ENCODE assay signal across 35 cellular contexts in the genomic region with DNA sequence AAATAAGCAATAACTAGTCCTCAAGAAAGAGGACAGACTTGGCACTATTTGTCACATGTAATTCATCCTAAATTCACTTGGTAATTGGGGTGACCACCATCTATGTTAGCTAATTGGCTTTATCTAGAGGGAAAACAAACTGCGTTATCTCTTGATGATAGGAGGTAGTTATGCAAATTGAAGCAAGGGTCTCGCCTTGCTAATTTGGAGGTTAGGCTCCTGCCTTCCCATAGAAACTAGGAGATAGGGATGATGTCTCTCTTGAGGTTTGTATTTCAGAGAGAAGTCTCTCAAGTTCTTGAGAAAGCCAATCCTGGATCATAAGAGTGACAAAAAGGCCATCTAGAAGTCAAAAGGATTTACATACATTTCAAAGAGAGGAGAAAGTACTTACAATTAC.
"Had no signal": no experiment of that assay in that cellular context is flagged by ENCODE, and none has a peak within 500 bp of the region (broad histone marks: within the 10 kb centered on the region; RNA-seq: fewer than 3 reads in every experiment).

No MANE protein-coding gene starts in this region.

- H3K36me3 ChIP-seq: adrenal gland, brain microvascular endothelial cell, breast epithelium had no signal

- H3K4me1 ChIP-seq: adrenal gland, body of pancreas, breast epithelium had no signal

- H3K9me3 ChIP-seq: adrenal gland, body of pancreas, breast epithelium had no signal

- H3K27ac ChIP-seq: adrenal gland, body of pancreas, brain microvascular endothelial cell, breast epithelium, VCaP had no signal

- H3K27ac Mint-ChIP-seq: activated B cell treated with CpG ODN at 0.5 μM for 24 hours; activated CD4-positive, alpha-beta memory T cell treated with anti-CD3 and anti-CD28 coated beads for 36 hours; activated CD4-positive, alpha-beta T cell treated with anti-CD3 and anti-CD28 coated beads, Interleukin-2, amount 10 ng/mL, durations not matched to agents 24 days and 14 days; activated CD8-positive, alpha-beta T cell treated with anti-CD3 and anti-CD28 coated beads for 36 hours; activated naive CD4-positive, alpha-beta T cell treated with anti-CD3 and anti-CD28 coated beads for 36 hours; activated naive CD4-positive, alpha-beta T cell treated with anti-CD3 and anti-CD28 coated beads, Interleukin-2, amount 50 U/mL, for 72 hours; activated naive CD8-positive, alpha-beta T cell treated with anti-CD3 and anti-CD28 coated beads for 36 hours; activated T-cell treated with anti-CD3 and anti-CD28 coated beads, Interleukin-2, amount 50 U/mL, for 72 hours; activated T-helper 1 cell treated with anti-CD3 and anti-CD28 coated beads, Interleukin-12 subunit alpha, Interleukin-12 subunit beta, Interleukin-2, Interleukin-4 antibody, amounts not matched to agents 30 ng/mL and 10 ng/mL and 1 ng/mL, durations not matched to agents 14 hours and 24 hours and 36 hours; activated T-helper 17 cell treated with anti-CD3 and anti-CD28 coated beads, Interleukin-2, amount 50 U/mL, for 72 hours; T-helper 1 cell treated with Interleukin-12 subunit alpha and Interleukin-12 subunit beta and Interleukin-4 antibody, amounts not matched to agents 30 μg/mL and 1 μg/mL, for 36 hours; T-helper 2 cell treated with Interferon-gamma antibody and Interleukin-4, amounts not matched to agents 5 μg/mL and 100 μg/mL, for 36 hours had no signal

- H3K27me3 ChIP-seq: adrenal gland, body of pancreas, brain microvascular endothelial cell, breast epithelium had no signal

- ATAC-seq: activated CD8-positive, alpha-beta T cell treated with anti-CD3 and anti-CD28 coated beads for 36 hours; activated naive CD4-positive, alpha-beta T cell treated with anti-CD3 and anti-CD28 coated beads, Interleukin-2, amount 50 U/mL, for 72 hours; activated T-cell treated with anti-CD3 and anti-CD28 coated beads, Interleukin-2, amount 50 U/mL, for 4 hours; activated T-cell treated with anti-CD3 and anti-CD28 coated beads, Interleukin-2, amount 50 U/mL, for 72 hours; activated T-helper 17 cell treated with anti-CD3 and anti-CD28 coated beads, Interleukin-2, amount 50 U/mL, for 72 hours; body of pancreas had no signal

- H3K9me3 Mint-ChIP-seq: activated T-helper 1 cell treated with anti-CD3 and anti-CD28 coated beads, Interleukin-12 subunit alpha, Interleukin-12 subunit beta, Interleukin-2, Interleukin-4 antibody, amounts not matched to agents 30 ng/mL and 10 ng/mL and 1 ng/mL, durations not matched to agents 14 hours and 24 hours and 36 hours had no signal

- DNase-seq: activated B cell treated with CpG ODN at 0.5 μM for 24 hours; activated CD4-positive, alpha-beta memory T cell treated with anti-CD3 and anti-CD28 coated beads for 36 hours; activated CD4-positive, alpha-beta T cell treated with anti-CD3 and anti-CD28 coated beads for 4 hours; activated CD4-positive, alpha-beta T cell treated with anti-CD3 and anti-CD28 coated beads, Interleukin-2, amount 10 ng/mL, durations not matched to agents 24 days and 14 days; activated CD4-positive, alpha-beta T cell treated with anti-CD3 and anti-CD28 coated beads, Interleukin-2, amount 50 U/mL, for 1 hour; activated CD4-positive, alpha-beta T cell treated with anti-CD3 and anti-CD28 coated beads, Interleukin-2, amount 50 U/mL, for 4 hours; activated CD4-positive, CD25-positive, alpha-beta regulatory T cell treated with anti-CD3 and anti-CD28 coated beads, Interleukin-2, amount 50 U/mL, for 72 hours; activated CD8-positive, alpha-beta memory T cell treated with anti-CD3 and anti-CD28 coated beads, Interleukin-2, amount 50 U/mL, for 4 hours; activated CD8-positive, alpha-beta T cell treated with anti-CD3 and anti-CD28 coated beads for 36 hours; activated effector memory CD4-positive, alpha-beta T cell treated with anti-CD3 and anti-CD28 coated beads, Interleukin-2, amount 50 U/mL, for 16 hours; activated gamma-delta T cell treated with Interleukin-2 at 50 U/mL for 16 hours; activated naive CD4-positive, alpha-beta T cell; activated naive CD4-positive, alpha-beta T cell treated with anti-CD3 and anti-CD28 coated beads for 36 hours; activated naive CD4-positive, alpha-beta T cell treated with anti-CD3 and anti-CD28 coated beads, Interleukin-2, amount 50 U/mL, for 16 hours; activated naive CD8-positive, alpha-beta T cell treated with anti-CD3 and anti-CD28 coated beads for 36 hours; activated T-cell treated with anti-CD3 and anti-CD28 coated beads for 4 hours; activated T-cell treated with anti-CD3 and anti-CD28 coated beads, Interleukin-2, amount 50 U/mL, for 1 hour; activated T-cell treated with anti-CD3 and anti-CD28 coated beads, Interleukin-2, amount 50 U/mL, for 4 hours; activated T-cell treated with anti-CD3 and anti-CD28 coated beads, Interleukin-2, amount 50 U/mL, for 72 hours; adrenal gland; amniotic stem cell; aorta; body of pancreas; brain microvascular endothelial cell; central memory CD4-positive, alpha-beta T cell; T-helper 1 cell; T-helper 2 cell; T-helper 9 cell had no signal

- H3K4me3 Mint-ChIP-seq: activated B cell treated with CpG ODN at 0.5 μM for 24 hours; activated CD4-positive, alpha-beta memory T cell treated with anti-CD3 and anti-CD28 coated beads for 36 hours; activated CD4-positive, alpha-beta T cell treated with anti-CD3 and anti-CD28 coated beads, Interleukin-2, amount 10 ng/mL, durations not matched to agents 24 days and 14 days; activated CD8-positive, alpha-beta T cell treated with anti-CD3 and anti-CD28 coated beads for 36 hours; activated naive CD4-positive, alpha-beta T cell treated with anti-CD3 and anti-CD28 coated beads for 36 hours; activated naive CD8-positive, alpha-beta T cell treated with anti-CD3 and anti-CD28 coated beads for 36 hours; activated T-cell treated with anti-CD3 and anti-CD28 coated beads, Interleukin-2, amount 50 U/mL, for 4 hours; activated T-cell treated with anti-CD3 and anti-CD28 coated beads, Interleukin-2, amount 50 U/mL, for 72 hours; activated T-helper 1 cell treated with anti-CD3 and anti-CD28 coated beads, Interleukin-12 subunit alpha, Interleukin-12 subunit beta, Interleukin-2, Interleukin-4 antibody, amounts not matched to agents 30 ng/mL and 10 ng/mL and 1 ng/mL, durations not matched to agents 14 hours and 24 hours and 36 hours; activated T-helper 17 cell treated with anti-CD3 and anti-CD28 coated beads, Interleukin-2, amount 50 U/mL, for 72 hours; T-helper 1 cell treated with Interleukin-12 subunit alpha and Interleukin-12 subunit beta and Interleukin-4 antibody, amounts not matched to agents 30 μg/mL and 1 μg/mL, for 36 hours; T-helper 2 cell treated with Interferon-gamma antibody and Interleukin-4, amounts not matched to agents 5 μg/mL and 100 μg/mL, for 36 hours had no signal

- H3K4me1 Mint-ChIP-seq: activated B cell treated with CpG ODN at 0.5 μM for 24 hours; activated CD4-positive, alpha-beta T cell treated with anti-CD3 and anti-CD28 coated beads, Interleukin-2, amount 10 ng/mL, durations not matched to agents 24 days and 14 days; activated naive CD8-positive, alpha-beta T cell treated with anti-CD3 and anti-CD28 coated beads for 36 hours; activated T-helper 17 cell treated with anti-CD3 and anti-CD28 coated beads, Interleukin-2, amount 50 U/mL, for 72 hours had no signal

- H3K27me3 Mint-ChIP-seq: activated B cell treated with CpG ODN at 0.5 μM for 24 hours; activated CD4-positive, alpha-beta memory T cell treated with anti-CD3 and anti-CD28 coated beads for 36 hours; activated CD4-positive, alpha-beta T cell treated with anti-CD3 and anti-CD28 coated beads, Interleukin-2, amount 10 ng/mL, durations not matched to agents 24 days and 14 days; activated CD8-positive, alpha-beta T cell treated with anti-CD3 and anti-CD28 coated beads for 36 hours; activated naive CD8-positive, alpha-beta T cell treated with anti-CD3 and anti-CD28 coated beads for 36 hours; activated T-helper 17 cell treated with anti-CD3 and anti-CD28 coated beads, Interleukin-2, amount 50 U/mL, for 72 hours had no signal

- H3K36me3 Mint-ChIP-seq: activated CD4-positive, alpha-beta memory T cell treated with anti-CD3 and anti-CD28 coated beads for 36 hours; activated naive CD8-positive, alpha-beta T cell treated with anti-CD3 and anti-CD28 coated beads for 36 hours had no signal

- H3K4me3 ChIP-seq: adrenal gland, body of pancreas, breast epithelium had no signal
